8 cellular contexts compared by ENCODE assay signal in the genomic region with DNA sequence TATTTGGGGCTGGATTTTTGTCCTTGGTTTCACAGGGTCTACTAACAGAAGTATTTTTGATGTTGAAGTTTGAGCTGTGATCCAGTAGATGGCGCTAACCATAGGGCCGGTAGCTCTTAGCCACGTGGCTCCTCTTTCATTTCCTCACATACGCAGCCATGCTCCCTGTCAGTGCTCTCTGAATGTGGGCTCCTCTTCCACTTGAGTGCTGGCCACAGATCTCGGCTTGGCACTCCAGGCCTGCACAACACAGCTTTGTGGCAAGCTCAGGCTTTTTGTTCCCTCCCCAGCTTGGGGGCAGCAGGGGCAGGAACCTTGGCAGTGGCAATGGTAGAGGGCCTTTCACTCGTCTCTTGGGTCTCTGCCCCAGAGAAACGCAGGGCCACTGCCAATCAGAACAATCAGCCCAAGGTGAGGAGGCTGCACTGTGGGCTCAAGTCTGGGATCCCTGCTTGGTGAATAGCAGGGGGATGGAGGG. TPM values are rescaled to one million over a fixed set of nuclear protein-coding genes. Genes with fewer than 3 reads are reported as not detected.
DNase-seq lines count a peak whose midpoint lies in the region; ATAC-seq, FAIRE-seq and TF ChIP-seq lines count a peak whose summit lies in the region.

No MANE protein-coding gene starts in this region.

- H2BK12ac ChIP-seq in trophoblast cell (ENCODE audit: low read length): no peak overlapping the region

- no peak overlapping the region for H3K4me2 ChIP-seq in SK-N-SH
- H3K4me2 ChIP-seq in trophoblast cell (ENCODE audit: low read length): no peak overlapping the region

- no peaks in the 10 kb centered on the region for H4K20me1 ChIP-seq in SK-N-SH (ENCODE audit: insufficient read depth)

- H3K27ac ChIP-seq in SK-N-SH (ENCODE audit: low read depth in 2 of 2, low read length in 1 of 2) (no peak overlapping the region), esophagus squamous epithelium (no peak overlapping the region), trophoblast cell (ENCODE audit: low read depth, low read length) (no peak overlapping the region)

- POLR2A ChIA-PET in SK-N-SH (lab: Yijun Ruan, JAX): no interaction called here

- no peak overlapping the region for H2BK5ac ChIP-seq in trophoblast cell (ENCODE audit: low read depth, low read length, poor library complexity)

- H4K91ac ChIP-seq in trophoblast cell (ENCODE audit: low read depth, low read length): no peak overlapping the region

- H3K4me3 ChIP-seq in SK-N-SH (ENCODE audit: low read depth in 2 of 2, low read length in 1 of 2) (no peak overlapping the region), esophagus squamous epithelium (no peak overlapping the region), trophoblast cell (ENCODE audit: low read depth, low read length) (no peak overlapping the region)

- no peak overlapping the region for H3K4ac ChIP-seq in trophoblast cell (ENCODE audit: low read depth, low read length)

- intact Hi-C loops in esophagus squamous epithelium (cut with DNase I): loop anchor here (10.0 kb wide), 1 partner anchor 118 kb away; no protein-coding TSS in a partner anchor

- H3K79me1 ChIP-seq in trophoblast cell (ENCODE audit: low read length): no peaks in the 10 kb centered on the region

- no peak for TF ChIP-seq EP300 in SK-N-SH (IDR thresholded peaks at IDR 0.05; ENCODE audit: borderline replicate concordance in 1 of 2, low read depth in 1 of 2, low read length in 1 of 2)

- DNase-seq in activated CD8-positive, alpha-beta memory T cell treated with anti-CD3 and anti-CD28 coated beads, Interleukin-2, amount 50 U/mL, for 48 hours: peak; percentile 59
- DNase-seq in activated CD8-positive, alpha-beta memory T cell treated with anti-CD3 and anti-CD28 coated beads for 24 hours: no peak
- DNase-seq in GM20000 (ENCODE audit: low spot score): peak; percentile 48
- DNase-seq in HTR-8/SVneo (ENCODE audit: insufficient read length, low spot score): peak; percentile 38
- peak; percentile 51 for DNase-seq in SK-N-SH
- DNase-seq in esophagus squamous epithelium (lab: John Stamatoyannopoulos, UW): no peak
- DNase-seq in trophoblast cell: peak in 1 of 2 donors; percentile 69

- peak overlapping the region; percentile 18 for H4K8ac ChIP-seq in trophoblast cell (ENCODE audit: low read depth, low read length)

- H3K23ac ChIP-seq in trophoblast cell (ENCODE audit: low read length): no peak overlapping the region

- no peaks in the 10 kb centered on the region for H3K9me3 ChIP-seq in SK-N-SH
- H3K9me3 ChIP-seq in esophagus squamous epithelium: no peaks in the 10 kb centered on the region
- no peaks in the 10 kb centered on the region for H3K9me3 ChIP-seq in trophoblast cell (ENCODE audit: insufficient read depth, low read depth, low read length)

- TF ChIP-seq RAD21 in SK-N-SH (IDR thresholded peaks at IDR 0.05; ENCODE audit: low read length): peak; percentile 69

- H3K27me3 ChIP-seq in SK-N-SH (ENCODE audit: insufficient read depth): no peaks in the 10 kb centered on the region
- peaks cover 0 to 11% (median 0%) of the 10 kb centered on the region in 4 donors for H3K27me3 ChIP-seq in esophagus squamous epithelium
- no peaks in the 10 kb centered on the region for H3K27me3 ChIP-seq in trophoblast cell (ENCODE audit: insufficient read depth, low read length)

- H2BK120ac ChIP-seq in trophoblast cell (ENCODE audit: insufficient read depth, low read length, poor library complexity): no peak overlapping the region

- FAIRE-seq in HTR-8/SVneo (lab: Jason Lieb, UNC): peak; percentile 73

- H2AFZ ChIP-seq in SK-N-SH (ENCODE audit: low read depth): peak overlapping the region; percentile 9; the same call in 1 of the 2 replicates
- H2AFZ ChIP-seq in trophoblast cell (ENCODE audit: insufficient read depth, low read length, poor library complexity): no peak overlapping the region

- CTCF ChIA-PET in SK-N-SH (lab: Yijun Ruan, JAX): interaction anchor here (0.6 to 3.0 kb wide), 26 partner anchors 10 to 406 kb away, joined by 3 to 24 read pairs (median 4); no protein-coding TSS in a partner anchor

- H3K18ac ChIP-seq in trophoblast cell (ENCODE audit: low read length): no peak overlapping the region

- no peak overlapping the region for H3K14ac ChIP-seq in trophoblast cell (ENCODE audit: low read length)

- ATAC-seq in GM21825 (IDR thresholded peaks at IDR 0.05; ENCODE audit: unreplicated experiment): no peak

- no peaks in the 10 kb centered on the region for H3K79me2 ChIP-seq in SK-N-SH (ENCODE audit: insufficient read depth)
- no peaks in the 10 kb centered on the region for H3K79me2 ChIP-seq in trophoblast cell (ENCODE audit: control insufficient read depth, insufficient read depth, low read length, poor library complexity)

- no peak for TF ChIP-seq POLR2A in esophagus squamous epithelium (IDR thresholded peaks at IDR 0.05)

- no peaks in the 10 kb centered on the region for H3K36me3 ChIP-seq in SK-N-SH (replicated peaks in 1 of 2; ENCODE audit: control insufficient read depth in 1 of 2, insufficient read depth in 2 of 2, low read length in 1 of 2)
- no peaks in the 10 kb centered on the region for H3K36me3 ChIP-seq in esophagus squamous epithelium
- no peaks in the 10 kb centered on the region for H3K36me3 ChIP-seq in trophoblast cell (ENCODE audit: control insufficient read depth in 1 of 2, insufficient read depth in 2 of 2, low read length in 2 of 2)

- whole genome bisulfite sequencing in SK-N-SH (ENCODE audit: low lambda C conversion rate): 31% methylated on average over 7 of the region's 7 CpGs
- WGBS in esophagus squamous epithelium, 2 donors: 18% methylated on average over 5 of the region's 7 CpGs
- WGBS in trophoblast cell (ENCODE audit: extremely low coverage, insufficient coverage, insufficient read length): no CpG with 5 or more reads among the region's 7 CpGs

- H3K9ac ChIP-seq in SK-N-SH (no peak overlapping the region), trophoblast cell (ENCODE audit: low read length) (no peak overlapping the region)

- no peaks in the 10 kb centered on the region for H3K9me2 ChIP-seq in SK-N-SH

- peaks cover 0 to 5% of the 10 kb centered on the region in 2 experiments; a peak in 1 of 4 replicates for H3K4me1 ChIP-seq in SK-N-SH (ENCODE audit: control insufficient read depth in 1 of 2, insufficient read depth in 2 of 2, low read depth in 1 of 2, low read length in 1 of 2)
- no peaks in the 10 kb centered on the region for H3K4me1 ChIP-seq in esophagus squamous epithelium
- peaks cover 0 to 4% of the 10 kb centered on the region in 2 experiments for H3K4me1 ChIP-seq in trophoblast cell (ENCODE audit: control insufficient read depth in 1 of 2, insufficient read depth in 2 of 2, low read length in 2 of 2)

- H3F3A ChIP-seq in SK-N-SH (replicated peaks; ENCODE audit: insufficient read depth): no peaks in the 10 kb centered on the region

- TF ChIP-seq CTCF in GM20000 (IDR thresholded peaks at IDR 0.05; ENCODE audit: extremely low read depth, missing control alignments) (no peak), SK-N-SH (IDR thresholded peaks at IDR 0.05) (peak; percentile 68), esophagus squamous epithelium (IDR thresholded peaks at IDR 0.05) (peak in 5 of 6 experiments; percentile 29 to 62 (median 45))

- H4K12ac ChIP-seq in trophoblast cell (ENCODE audit: low read depth, low read length): no peak overlapping the region

- H2AK5ac ChIP-seq in trophoblast cell (ENCODE audit: low read length): no peak overlapping the region

TF ChIP-seq in SK-N-SH, 30 proteins besides CTCF, POLR2A, EP300 and RAD21 (continues in another document):
- no peak for TF ChIP-seq ELF1 (IDR thresholded peaks at IDR 0.05)
- TF ChIP-seq JUND (IDR thresholded peaks at IDR 0.05): no peak
- TF ChIP-seq, protein P1, sequence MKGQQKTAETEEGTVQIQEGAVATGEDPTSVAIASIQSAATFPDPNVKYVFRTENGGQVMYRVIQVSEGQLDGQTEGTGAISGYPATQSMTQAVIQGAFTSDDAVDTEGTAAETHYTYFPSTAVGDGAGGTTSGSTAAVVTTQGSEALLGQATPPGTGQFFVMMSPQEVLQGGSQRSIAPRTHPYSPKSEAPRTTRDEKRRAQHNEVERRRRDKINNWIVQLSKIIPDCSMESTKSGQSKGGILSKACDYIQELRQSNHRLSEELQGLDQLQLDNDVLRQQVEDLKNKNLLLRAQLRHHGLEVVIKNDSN (IDR thresholded peaks at IDR 0.05; ENCODE audit: borderline replicate concordance, low read depth): peak; percentile 76; the same call in 1 of the 2 replicates
- TF ChIP-seq MEF2A (IDR thresholded peaks at IDR 0.05; ENCODE audit: borderline replicate concordance, low read depth): no peak
- no peak for TF ChIP-seq RXRA (IDR thresholded peaks at IDR 0.05; ENCODE audit: borderline replicate concordance, low read depth)
- peak; percentile 77; the same call in 1 of the 2 replicates for TF ChIP-seq SIN3A (IDR thresholded peaks at IDR 0.05; ENCODE audit: borderline replicate concordance, low read depth, low read length)
- TF ChIP-seq NFIC (IDR thresholded peaks at IDR 0.05; ENCODE audit: borderline replicate concordance): no peak
- TF ChIP-seq RFX5 (IDR thresholded peaks at IDR 0.05; ENCODE audit: low read length): no peak
- TF ChIP-seq CHD2 (IDR thresholded peaks at IDR 0.05; ENCODE audit: low read length, partially characterized antibody): no peak
- TF ChIP-seq, protein P2, sequence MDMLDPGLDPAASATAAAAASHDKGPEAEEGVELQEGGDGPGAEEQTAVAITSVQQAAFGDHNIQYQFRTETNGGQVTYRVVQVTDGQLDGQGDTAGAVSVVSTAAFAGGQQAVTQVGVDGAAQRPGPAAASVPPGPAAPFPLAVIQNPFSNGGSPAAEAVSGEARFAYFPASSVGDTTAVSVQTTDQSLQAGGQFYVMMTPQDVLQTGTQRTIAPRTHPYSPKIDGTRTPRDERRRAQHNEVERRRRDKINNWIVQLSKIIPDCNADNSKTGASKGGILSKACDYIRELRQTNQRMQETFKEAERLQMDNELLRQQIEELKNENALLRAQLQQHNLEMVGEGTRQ (IDR thresholded peaks at IDR 0.05; ENCODE audit: borderline replicate concordance, low read depth, low read length): no peak
- TF ChIP-seq, protein P3, sequence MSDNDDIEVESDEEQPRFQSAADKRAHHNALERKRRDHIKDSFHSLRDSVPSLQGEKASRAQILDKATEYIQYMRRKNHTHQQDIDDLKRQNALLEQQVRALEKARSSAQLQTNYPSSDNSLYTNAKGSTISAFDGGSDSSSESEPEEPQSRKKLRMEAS (IDR thresholded peaks at IDR 0.05; ENCODE audit: low read depth): peak; percentile 99
- no peak for TF ChIP-seq TEAD4 (IDR thresholded peaks at IDR 0.05; ENCODE audit: borderline replicate concordance, insufficient read depth)
- no peak for TF ChIP-seq FOXJ3 (CRISPR knock-in tag; IDR thresholded peaks at IDR 0.05)

RNA-seq across cellular contexts. Expression of a gene that starts 18.6 kb away (rescaled TPM):
- 5.2 and 6.3 TPM in 2 replicates for polyA plus RNA-seq in SK-N-SH (2012; rRNA removed)
- 7.9 and 10.5 TPM in 2 replicates for polyA plus RNA-seq in SK-N-SH (2012; cell fraction: cytosol; rRNA removed)
- 3.5 and 4.1 TPM in 2 replicates for polyA plus RNA-seq in SK-N-SH (2012; cell fraction: nucleus; rRNA removed)
- total RNA-seq in esophagus squamous epithelium: 1 to 10 TPM in 1 of 4 donors, under 1 TPM in 1, not detected in 2; 0.21 to 1.7 TPM
- 2.6 and 2.7 TPM in 2 replicates for polyA plus RNA-seq in trophoblast cell (2013)

Comparison
In these comparisons a context has a peak if more than half of its experiments do, and no peak if none do; other contexts are left out.
1. DNase-seq: peak in activated CD8-positive, alpha-beta memory T cell treated with anti-CD3 and anti-CD28 coated beads, Interleukin-2, amount 50 U/mL, for 48 hours (single experiment), GM20000 (single experiment), HTR-8/SVneo (single experiment) and SK-N-SH (single experiment); none in activated CD8-positive, alpha-beta memory T cell treated with anti-CD3 and anti-CD28 coated beads for 24 hours (single experiment) and esophagus squamous epithelium (single experiment).